Comparison of ENCODE assay signal across 22 cellular contexts in genomic region chr22:36048911-36049677, GRCh38. TPM values are rescaled to one million over a fixed set of nuclear protein-coding genes. Genes with fewer than 3 reads are reported as not detected.
A peak's percentile ranks its signal among the peaks of the same experiment; 100 is the strongest.
DNase-seq lines count a peak whose midpoint lies in the region; ATAC-seq and TF ChIP-seq lines count a peak whose summit lies in the region.
"Had no signal": no experiment of that assay in that cellular context is flagged by ENCODE, and none has a peak within 500 bp of the region (broad histone marks: within the 10 kb centered on the region; RNA-seq: fewer than 3 reads in every experiment).

No MANE protein-coding gene starts in this region.

- peaks cover 4% of the 10 kb centered on the region for H3K4me1 Mint-ChIP-seq in neural progenitor cell
- peaks cover 8% of the 10 kb centered on the region for H3K4me1 Mint-ChIP-seq in progenitor cell of endocrine pancreas (ENCODE audit: low read depth)
- H3K4me1 Mint-ChIP-seq: naive B cell had no signal

- H3K4me3 ChIP-seq in cardiac fibroblast (replicated peaks in 1 of 2; ENCODE audit: low read depth in 2 of 2, low read length in 2 of 2) (no peak overlapping the region), neural progenitor cell (no peak overlapping the region), thyroid gland (replicated peaks in 1 of 3) (no peak overlapping the region)
- H3K4me3 ChIP-seq: vagina had no signal

- H3K9me3 ChIP-seq in neural progenitor cell (ENCODE audit: low read depth) (no peaks in the 10 kb centered on the region), thyroid gland (no peaks in the 10 kb centered on the region)
- H3K9me3 ChIP-seq: vagina had no signal

- TF ChIP-seq CTCF in cardiac fibroblast (IDR thresholded peaks at IDR 0.05; ENCODE audit: low read depth, low read length), result no peak
- no peak for TF ChIP-seq CTCF in neural progenitor cell (IDR thresholded peaks at IDR 0.05)
- TF ChIP-seq CTCF in progenitor cell of endocrine pancreas (IDR thresholded peaks at IDR 0.05; ENCODE audit: unreplicated experiment), result no peak
- TF ChIP-seq CTCF in thyroid gland (IDR thresholded peaks at IDR 0.05), result no peak

- H3K4me2 ChIP-seq in neural progenitor cell, result no peak overlapping the region
- H3K4me2 ChIP-seq: KMS-11 had no signal

- no peaks in the 10 kb centered on the region for H3F3A ChIP-seq in neural progenitor cell (ENCODE audit: low read depth)

- no peak overlapping the region for H3K27ac ChIP-seq in neural progenitor cell
- H3K27ac ChIP-seq in thyroid gland, result no peak overlapping the region
- H3K27ac ChIP-seq: KMS-11, vagina, WERI-Rb-1 had no signal

- H3K4me3 Mint-ChIP-seq in neural progenitor cell, result no peak overlapping the region
- H3K4me3 Mint-ChIP-seq in progenitor cell of endocrine pancreas (ENCODE audit: low read depth), result no peak overlapping the region
- H3K4me3 Mint-ChIP-seq: CD4-positive, CD25-positive, alpha-beta regulatory T cell; naive B cell; T-helper 1 cell treated with Interleukin-12 subunit alpha and Interleukin-12 subunit beta and Interleukin-4 antibody, amounts not matched to agents 30 μg/mL and 1 μg/mL, for 36 hours had no signal

- intact Hi-C loops in thyroid gland (cut with DNase I), result no loop called here

- no peak for ATAC-seq in HG02852 (IDR thresholded peaks at IDR 0.05; ENCODE audit: unreplicated experiment)

- H3K27me3 Mint-ChIP-seq in neural progenitor cell (ENCODE audit: insufficient read depth, low read depth) (peaks cover 4% of the 10 kb centered on the region), progenitor cell of endocrine pancreas (no peaks in the 10 kb centered on the region)

- peak; percentile 35 for DNase-seq in Daoy (ENCODE audit: low read depth)
- peak; percentile 67 for DNase-seq in NCI-H2171 (lab: John Stamatoyannopoulos, UW)
- peak; percentile 51 to 52 for DNase-seq in cardiac fibroblast (ENCODE audit: low read depth in 2 of 2)
- DNase-seq in neural progenitor cell (ENCODE audit: low spot score), result no peak
- no peak for DNase-seq in progenitor cell of endocrine pancreas (ENCODE audit: low spot score, unreplicated experiment)
- no peak for DNase-seq in DMS153 (lab: John Stamatoyannopoulos, UW)
- DNase-seq in thyroid gland, result no peak
- DNase-seq: activated CD4-positive, alpha-beta T cell treated with anti-CD3 and anti-CD28 coated beads, Interleukin-2, amount 50 U/mL, for 4 hours; activated naive CD4-positive, alpha-beta T cell; amygdala; CD4-positive, CD25-positive, alpha-beta regulatory T cell; naive B cell; NCI-H1092; NCI-H526; SIG-M5; small intestine; stimulated activated CD4-positive, alpha-beta T cell treated with anti-CD3 and anti-CD28 coated beads, Interleukin-4, amount 100 ng/mL, for 24 hours; WERI-Rb-1 had no signal

- H3K4me1 ChIP-seq in neural progenitor cell (no peaks in the 10 kb centered on the region), thyroid gland (no peaks in the 10 kb centered on the region)
- H3K4me1 ChIP-seq: vagina had no signal

- no peak overlapping the region for H3K27ac Mint-ChIP-seq in neural progenitor cell
- no peak overlapping the region for H3K27ac Mint-ChIP-seq in progenitor cell of endocrine pancreas
- H3K27ac Mint-ChIP-seq: CD4-positive, CD25-positive, alpha-beta regulatory T cell; T-helper 1 cell treated with Interleukin-12 subunit alpha and Interleukin-12 subunit beta and Interleukin-4 antibody, amounts not matched to agents 30 μg/mL and 1 μg/mL, for 36 hours had no signal

- no peak overlapping the region for H3K9ac ChIP-seq in neural progenitor cell
- H3K9ac ChIP-seq: KMS-11 had no signal

- no peaks in the 10 kb centered on the region for H3K27me3 ChIP-seq in neural progenitor cell
- no peaks in the 10 kb centered on the region for H3K27me3 ChIP-seq in thyroid gland
- H3K27me3 ChIP-seq: vagina had no signal

- no peaks in the 10 kb centered on the region for H3K9me3 Mint-ChIP-seq in neural progenitor cell
- no peaks in the 10 kb centered on the region for H3K9me3 Mint-ChIP-seq in progenitor cell of endocrine pancreas (ENCODE audit: low read depth)
- H3K9me3 Mint-ChIP-seq: CD4-positive, CD25-positive, alpha-beta regulatory T cell; naive B cell; T-helper 1 cell treated with Interleukin-12 subunit alpha and Interleukin-12 subunit beta and Interleukin-4 antibody, amounts not matched to agents 30 μg/mL and 1 μg/mL, for 36 hours had no signal

- no peaks in the 10 kb centered on the region for H3K36me3 ChIP-seq in neural progenitor cell
- no peaks in the 10 kb centered on the region for H3K36me3 ChIP-seq in thyroid gland
- H3K36me3 ChIP-seq: vagina, WERI-Rb-1 had no signal

- no peaks in the 10 kb centered on the region for H3K79me2 ChIP-seq in neural progenitor cell (ENCODE audit: low read depth)

- WGBS in thyroid gland, 2 donors, result 91 to 93% methylated on average over 11 of the region's 11 CpGs

- H3K36me3 Mint-ChIP-seq in neural progenitor cell (no peaks in the 10 kb centered on the region), progenitor cell of endocrine pancreas (ENCODE audit: insufficient read depth) (no peaks in the 10 kb centered on the region)
- H3K36me3 Mint-ChIP-seq: CD4-positive, CD25-positive, alpha-beta regulatory T cell; naive B cell had no signal

- H4K20me1 ChIP-seq in neural progenitor cell (ENCODE audit: low read depth), result no peaks in the 10 kb centered on the region

- H2AFZ ChIP-seq in neural progenitor cell (replicated peaks), result peak overlapping the region; percentile 1

- no peak for TF ChIP-seq POLR2A in thyroid gland (IDR thresholded peaks at IDR 0.05)

RNA-seq across cellular contexts. Expression of gene RBFOX2, which starts 20.5 kb away (rescaled TPM):
- total RNA-seq in Daoy (2014; rRNA removed; shearing (Covaris generic)), result 67.0 and 83.1 TPM in 2 replicates
- total RNA-seq in neural progenitor cell (ENCODE audit: low replicate concordance), result 163 and 206 TPM in 2 replicates
- 140 and 141 TPM in 2 replicates for total RNA-seq in progenitor cell of endocrine pancreas
- 100 to 1,000 TPM; 103 to 139 (median 108) TPM for total RNA-seq in thyroid gland

Comparison
In these comparisons a context has a peak if more than half of its experiments do, and no peak if none do; other contexts are left out.
1. DNase-seq: peak in Daoy (single experiment), NCI-H2171 (single experiment) and cardiac fibroblast (2 of 2); none in neural progenitor cell (single experiment), progenitor cell of endocrine pancreas (single experiment), DMS153 (single experiment) and thyroid gland (0 of 2).